ENCODE assay signal across 19 cellular contexts in genomic region chr17:718075-718474, GRCh38. TPM values are rescaled to one million over a fixed set of nuclear protein-coding genes. Genes with fewer than 3 reads are reported as not detected.
DNase-seq lines count a peak whose midpoint lies in the region; ATAC-seq, FAIRE-seq and TF ChIP-seq lines count a peak whose summit lies in the region.
"Had no signal": no experiment of that assay in that cellular context is flagged by ENCODE, and none has a peak within 500 bp of the region (broad histone marks: within the 10 kb centered on the region; RNA-seq: fewer than 3 reads in every experiment).

No MANE protein-coding gene starts in this region.

- H3K4me3 ChIP-seq in A549: no peak overlapping the region
- H3K4me3 ChIP-seq in neural cell (ENCODE audit: low read length): peak overlapping the region; percentile 25
- H3K4me3 ChIP-seq: BLaER1 treated with 17β-estradiol and CSF1 and Interleukin-3, amounts not matched to agents 10 nM and 100 nM had no signal

- CTCF ChIA-PET in A549 (lab: Yijun Ruan, JAX): interaction anchor here (0.7 to 11.4 kb wide), 6 partner anchors 16 to 306 kb away, joined by 3 to 147 read pairs (median 5); partner anchors contain the start of genes GEMIN4 and TIMM22

- peaks cover 20% of the 10 kb centered on the region for H3K4me1 ChIP-seq in A549

- H3K9me3 ChIP-seq in A549 (no peaks in the 10 kb centered on the region), neural cell (ENCODE audit: low read length) (no peaks in the 10 kb centered on the region)
- H3K9me3 ChIP-seq: BLaER1 treated with 17β-estradiol and CSF1 and Interleukin-3, amounts not matched to agents 10 nM and 100 nM had no signal

- no peaks in the 10 kb centered on the region for H3F3A ChIP-seq in neural cell (ENCODE audit: insufficient read depth, low read length, poor library complexity, severe bottlenecking)

- no peak overlapping the region for H3K4me2 ChIP-seq in A549
- no peak overlapping the region for H3K4me2 ChIP-seq in neural cell (ENCODE audit: low read length)
- H3K4me2 ChIP-seq: BLaER1 treated with 17β-estradiol and CSF1 and Interleukin-3, amounts not matched to agents 10 nM and 100 nM had no signal

- peaks cover 28% of the 10 kb centered on the region for H3K79me2 ChIP-seq in neural cell (replicated peaks; ENCODE audit: insufficient read depth, low read length)

- peak overlapping the region; percentile 32 for H3K27ac Mint-ChIP-seq in type B pancreatic cell
- H3K27ac Mint-ChIP-seq: B cell; CD8-positive, alpha-beta T cell had no signal

- H3K36me3 Mint-ChIP-seq in type B pancreatic cell: peaks cover 3% of the 10 kb centered on the region

- no peaks in the 10 kb centered on the region for H3K27me3 Mint-ChIP-seq in type B pancreatic cell
- H3K27me3 Mint-ChIP-seq: B cell had no signal

- TF ChIP-seq RAD21 in A549 (conservative IDR thresholded peaks at IDR 0.05 in 1 of 2, IDR thresholded peaks at IDR 0.05 in 1 of 2): no peak
- no peak for TF ChIP-seq RAD21 in neural cell (conservative IDR thresholded peaks at IDR 0.05)

- peak; percentile 43 for FAIRE-seq in A549 (lab: Jason Lieb, UNC)

- no peaks in the 10 kb centered on the region for H3K9me2 ChIP-seq in neural cell (ENCODE audit: insufficient read depth, low read length)

- H4K20me1 ChIP-seq in neural cell (ENCODE audit: insufficient read depth): no peaks in the 10 kb centered on the region

- DNase-seq in A549 (ENCODE audit: low read depth in 1 of 2, low spot score in 1 of 2): no peak
- DNase-seq in NCI-H69 (lab: John Stamatoyannopoulos, UW): peak; percentile 3
- DNase-seq in type B pancreatic cell (ENCODE audit: extremely low spot score, unreplicated experiment): no peak
- DNase-seq in GM19238 (ENCODE audit: insufficient read length, low spot score): no peak
- DNase-seq in HUDEP-2 (lab: John Stamatoyannopoulos, UW; ENCODE audit: unreplicated experiment in 76 of 76): no peak
- DNase-seq: 8988T; Calu3; CD8-positive, alpha-beta T cell; DMS79 treated with DMSO at 0.1 percent for 48 hours; GF-D8; GOT3; H7; IMR-90 had no signal

- no peak for TF ChIP-seq POLR2A in A549 (IDR thresholded peaks at IDR 0.05; ENCODE audit: low read length)

- WGBS in A549 (ENCODE audit: missing lambda C conversion rate): 91% methylated on average over 5 of the region's 5 CpGs

- H3K27ac ChIP-seq in A549 (no peak overlapping the region), neural cell (ENCODE audit: low read length) (no peak overlapping the region)
- H3K27ac ChIP-seq: BLaER1 treated with 17β-estradiol and CSF1 and Interleukin-3, amounts not matched to agents 10 nM and 100 nM; HL-60 had no signal

- POLR2A ChIA-PET in A549 (lab: Yijun Ruan, JAX): no interaction called here

- TF ChIP-seq EP300 in A549 (IDR thresholded peaks at IDR 0.05): no peak
- TF ChIP-seq EP300 in neural cell (conservative IDR thresholded peaks at IDR 0.05; ENCODE audit: poor library complexity, severe bottlenecking): no peak

- no peak for ATAC-seq in A549
- ATAC-seq in HG02588 (IDR thresholded peaks at IDR 0.05; ENCODE audit: unreplicated experiment): no peak
- ATAC-seq: CD8-positive, alpha-beta T cell; HCT116 had no signal

- no peak overlapping the region for H3K4me3 Mint-ChIP-seq in type B pancreatic cell
- H3K4me3 Mint-ChIP-seq: CD8-positive, alpha-beta T cell had no signal

- no peak for TF ChIP-seq CTCF in A549 (IDR thresholded peaks at IDR 0.05)
- no peak for TF ChIP-seq CTCF in neural cell (IDR thresholded peaks at IDR 0.05; ENCODE audit: poor library complexity, severe bottlenecking)
- no peak for TF ChIP-seq CTCF in type B pancreatic cell (conservative IDR thresholded peaks at IDR 0.05)

- no peak overlapping the region for H3K9ac ChIP-seq in neural cell (ENCODE audit: low read length)
- H3K9ac ChIP-seq: BLaER1 treated with 17β-estradiol and CSF1 and Interleukin-3, amounts not matched to agents 10 nM and 100 nM had no signal

- H3K36me3 ChIP-seq in neural cell (ENCODE audit: insufficient read depth, low read length): no peaks in the 10 kb centered on the region
- H3K36me3 ChIP-seq: BLaER1 treated with 17β-estradiol and CSF1 and Interleukin-3, amounts not matched to agents 10 nM and 100 nM had no signal

- peaks cover 8% of the 10 kb centered on the region for H3K4me1 Mint-ChIP-seq in type B pancreatic cell (ENCODE audit: unreplicated experiment)

- no peak overlapping the region for H2AFZ ChIP-seq in neural cell (ENCODE audit: low read depth, low read length)

- no peaks in the 10 kb centered on the region for H3K9me3 Mint-ChIP-seq in type B pancreatic cell
- H3K9me3 Mint-ChIP-seq: CD8-positive, alpha-beta T cell had no signal

- no peaks in the 10 kb centered on the region for H3K27me3 ChIP-seq in neural cell (ENCODE audit: insufficient read depth, low read depth, low read length)

TF ChIP-seq in A549, 52 proteins besides CTCF, POLR2A, EP300 and RAD21:
- TF ChIP-seq HOXA7 (CRISPR knock-in tag; IDR thresholded peaks at IDR 0.05) (no peak), PBX3 (IDR thresholded peaks at IDR 0.05) (no peak), MAFK (IDR thresholded peaks at IDR 0.05; ENCODE audit: partially characterized antibody) (no peak), KDM5A (IDR thresholded peaks at IDR 0.05) (no peak)

TF ChIP-seq in neural cell, 6 proteins besides CTCF, POLR2A, EP300 and RAD21:
- TF ChIP-seq POLR2AphosphoS5 (IDR thresholded peaks at IDR 0.05): no peak
- TF ChIP-seq TAF1 (IDR thresholded peaks at IDR 0.05; ENCODE audit: low read depth): no peak
- no peak for TF ChIP-seq EZH2 (IDR thresholded peaks at IDR 0.05; ENCODE audit: borderline replicate concordance, insufficient read depth, low read length, poor library complexity, severe bottlenecking)
- TF ChIP-seq REST (IDR thresholded peaks at IDR 0.05; ENCODE audit: borderline replicate concordance): no peak
- TF ChIP-seq MXI1 (conservative IDR thresholded peaks at IDR 0.05; ENCODE audit: poor library complexity, severe bottlenecking): no peak

RNA-seq across cellular contexts. Expression of gene VPS53, which starts 3.4 kb away (rescaled TPM):
- polyA plus RNA-seq in A549 (2011; rRNA removed): 32.1 and 34.2 TPM in 2 replicates
- polyA plus RNA-seq in A549 (2012; cell fraction: cytosol; rRNA removed): 18.0 and 21.3 TPM in 2 replicates
- polyA plus RNA-seq in A549 (2012; cell fraction: nucleus; rRNA removed): 20.1 and 22.7 TPM in 2 replicates
- polyA plus RNA-seq in A549 (2017; fragmentation: RNase III; extraction: RNeasy Plus Mini Kit Qiagen cat#74134 plus additional on column Dnase treatment): 20.0 to 21.7 TPM (median 21.5 TPM) in 3 replicates
- polyA minus RNA-seq in A549 (2011; rRNA and poly(A)+ RNA removed): 135 and 173 TPM in 2 replicates
- 6.4 and 8.3 TPM in 2 replicates for polyA plus RNA-seq in neural cell
- polyA minus RNA-seq in neural cell: 33.6 and 54.3 TPM in 2 replicates
- 62.1 and 68.0 TPM in 2 replicates for total RNA-seq in type B pancreatic cell (ENCODE audit: low replicate concordance)

RNA-seq across cellular contexts. Expression of gene TLCD3A, which starts 14.3 kb away (rescaled TPM):
- polyA plus RNA-seq in A549 (2011; rRNA removed) (29.5 and 35.1 TPM in 2 replicates), A549 (2017; fragmentation: RNase III; extraction: RNeasy Plus Mini Kit Qiagen cat#74134 plus additional on column Dnase treatment) (28.5 to 31.5 TPM (median 30.8 TPM) in 3 replicates), neural cell (17.0 and 24.1 TPM in 2 replicates)
- 42.9 and 53.3 TPM in 2 replicates for polyA plus RNA-seq in A549 (2012; cell fraction: cytosol; rRNA removed)
- 35.4 and 40.6 TPM in 2 replicates for polyA plus RNA-seq in A549 (2012; cell fraction: nucleus; rRNA removed)
- polyA minus RNA-seq in A549 (2011; rRNA and poly(A)+ RNA removed): 47.1 and 53.6 TPM in 2 replicates
- polyA minus RNA-seq in neural cell: 21.5 and 33.8 TPM in 2 replicates
- total RNA-seq in type B pancreatic cell (ENCODE audit: low replicate concordance): 15.0 and 19.3 TPM in 2 replicates

RNA-seq across cellular contexts. Expression of gene GEMIN4, which starts 34.0 kb away (rescaled TPM):
- polyA plus RNA-seq in A549 (2011; rRNA removed) (36.1 and 51.8 TPM in 2 replicates), A549 (2017; fragmentation: RNase III; extraction: RNeasy Plus Mini Kit Qiagen cat#74134 plus additional on column Dnase treatment) (45.5 to 49.0 TPM (median 47.6 TPM) in 3 replicates), neural cell (3.6 and 4.5 TPM in 2 replicates)
- polyA plus RNA-seq in A549 (2012; cell fraction: cytosol; rRNA removed): 47.7 and 57.8 TPM in 2 replicates
- polyA plus RNA-seq in A549 (2012; cell fraction: nucleus; rRNA removed): 87.8 and 97.5 TPM in 2 replicates
- polyA minus RNA-seq in A549 (2011; rRNA and poly(A)+ RNA removed): 75.5 and 86.7 TPM in 2 replicates
- polyA minus RNA-seq in neural cell: 8.3 and 9.4 TPM in 2 replicates
- total RNA-seq in type B pancreatic cell (ENCODE audit: low replicate concordance): 26.1 and 34.5 TPM in 2 replicates
